Comparison of ENCODE assay signal across 9 cellular contexts in genomic region chr17:79005063-79005861, GRCh38. TPM values are rescaled to one million over a fixed set of nuclear protein-coding genes. Genes with fewer than 3 reads are reported as not detected.
DNase-seq lines count a peak whose midpoint lies in the region; ATAC-seq and TF ChIP-seq lines count a peak whose summit lies in the region.
"Had no signal": no experiment of that assay in that cellular context is flagged by ENCODE, and none has a peak within 500 bp of the region (broad histone marks: within the 10 kb centered on the region; RNA-seq: fewer than 3 reads in every experiment).

No MANE protein-coding gene starts in this region.

- no peaks in the 10 kb centered on the region for H3K9me3 ChIP-seq in PC-9 (ENCODE audit: insufficient read depth, low read depth)

- peaks cover 5% of the 10 kb centered on the region for H3K27me3 Mint-ChIP-seq in activated naive CD4-positive, alpha-beta T cell treated with anti-CD3 and anti-CD28 coated beads, Interleukin-2, amount 10 ng/mL, durations not matched to agents 7 days and 5 days
- no peaks in the 10 kb centered on the region for H3K27me3 Mint-ChIP-seq in type B pancreatic cell

- peaks cover 48% of the 10 kb centered on the region for H3K4me1 Mint-ChIP-seq in activated naive CD4-positive, alpha-beta T cell treated with anti-CD3 and anti-CD28 coated beads, Interleukin-2, amount 10 ng/mL, durations not matched to agents 7 days and 5 days
- H3K4me1 Mint-ChIP-seq in type B pancreatic cell (ENCODE audit: unreplicated experiment): peaks cover 18% of the 10 kb centered on the region

- H3K4me2 ChIP-seq in PC-9: peak overlapping the region; percentile 72

- H3K27me3 ChIP-seq in PC-9 (ENCODE audit: insufficient read depth, low read depth): no peaks in the 10 kb centered on the region

- BruUV-seq in PC-9 (replicated peaks; lab: Mats Ljungman, UMichigan): no TSS peak

- peaks cover 17% of the 10 kb centered on the region; the same call in 1 of the 2 replicates for H3F3A ChIP-seq in PC-9 (ENCODE audit: insufficient read depth, low read depth)

- peak; percentile 54 for DNase-seq in activated naive CD4-positive, alpha-beta T cell treated with anti-CD3 and anti-CD28 coated beads, Interleukin-2, amount 10 ng/mL, durations not matched to agents 7 days and 5 days
- no peak for DNase-seq in activated naive CD4-positive, alpha-beta T cell (lab: John Stamatoyannopoulos, UW)
- DNase-seq in PC-9 (peak; percentile 85 to 89), iPS-NIHi11 (ENCODE audit: low spot score) (peak; percentile 43), type B pancreatic cell (ENCODE audit: extremely low spot score, unreplicated experiment) (no peak), NK-92 (lab: John Stamatoyannopoulos, UW; ENCODE audit: unreplicated experiment) (no peak), GM19238 (ENCODE audit: insufficient read length, low spot score) (no peak)
- DNase-seq: KBM-7 had no signal

- no peak overlapping the region for H2AFZ ChIP-seq in PC-9

- peaks cover 8% of the 10 kb centered on the region; the same call in 1 of the 2 replicates for H3K36me3 ChIP-seq in PC-9 (ENCODE audit: low read depth)

- POLR2A ChIA-PET in PC-9 (lab: Charles Lee; ENCODE audit: unreplicated experiment): interaction anchor here (0.6 to 1.2 kb wide), 2 partner anchors 9 to 22 kb away, joined by 3 to 11 read pairs; no protein-coding TSS in a partner anchor

- H3K36me3 Mint-ChIP-seq in activated naive CD4-positive, alpha-beta T cell treated with anti-CD3 and anti-CD28 coated beads, Interleukin-2, amount 10 ng/mL, durations not matched to agents 7 days and 5 days: peaks cover 35% of the 10 kb centered on the region
- H3K36me3 Mint-ChIP-seq in type B pancreatic cell: peaks cover 7% of the 10 kb centered on the region

- H3K4me1 ChIP-seq in PC-9 (replicated peaks; ENCODE audit: insufficient read depth): peaks cover 40% of the 10 kb centered on the region

- intact Hi-C loops in PC-9 (cut with micrococcal nuclease; ENCODE audit: unreplicated experiment): loop anchor here (2.0 kb wide), 2 partner anchors 22 to 26 kb away; partner anchors contain the start of gene LGALS3BP

- H3K9me2 ChIP-seq in PC-9 (ENCODE audit: insufficient read depth): no peaks in the 10 kb centered on the region

- H4K20me1 ChIP-seq in PC-9 (ENCODE audit: insufficient read depth): peaks cover 4% of the 10 kb centered on the region; the same call in 1 of the 2 replicates

- TF ChIP-seq CTCF in PC-9 (conservative IDR thresholded peaks at IDR 0.05) (no peak), type B pancreatic cell (conservative IDR thresholded peaks at IDR 0.05) (no peak)

- CTCF ChIA-PET in activated naive CD4-positive, alpha-beta T cell treated with anti-CD3 and anti-CD28 coated beads, Interleukin-2, amount 10 ng/mL, durations not matched to agents 7 days and 5 days (lab: Charles Lee): interaction anchor here (0.5 to 1.1 kb wide), 2 partner anchors 12 to 395 kb away, joined by 3 read pairs; no protein-coding TSS in a partner anchor
- CTCF ChIA-PET in PC-9 (lab: Charles Lee): interaction anchor here (0.6 to 1.2 kb wide), 4 partner anchors 9 to 467 kb away, joined by 3 to 5 read pairs (median 4); no protein-coding TSS in a partner anchor

- peaks cover 75% of the 10 kb centered on the region for H3K79me2 ChIP-seq in PC-9 (ENCODE audit: low read depth)

- H3K27ac ChIP-seq in PC-9: peak overlapping the region; percentile 76

- H3K4me3 Mint-ChIP-seq in activated naive CD4-positive, alpha-beta T cell treated with anti-CD3 and anti-CD28 coated beads, Interleukin-2, amount 10 ng/mL, durations not matched to agents 7 days and 5 days: no peak overlapping the region
- peak overlapping the region; percentile 47 for H3K4me3 Mint-ChIP-seq in type B pancreatic cell

- peak overlapping the region; percentile 16; the same call in 1 of the 2 replicates for H3K4me3 ChIP-seq in PC-9

- ATAC-seq in GM19328 (IDR thresholded peaks at IDR 0.05; ENCODE audit: unreplicated experiment): no peak

- no peaks in the 10 kb centered on the region for H3K9me3 Mint-ChIP-seq in activated naive CD4-positive, alpha-beta T cell treated with anti-CD3 and anti-CD28 coated beads, Interleukin-2, amount 10 ng/mL, durations not matched to agents 7 days and 5 days
- no peaks in the 10 kb centered on the region for H3K9me3 Mint-ChIP-seq in type B pancreatic cell

- H3K27ac Mint-ChIP-seq in activated naive CD4-positive, alpha-beta T cell treated with anti-CD3 and anti-CD28 coated beads, Interleukin-2, amount 10 ng/mL, durations not matched to agents 7 days and 5 days: peak overlapping the region; percentile 84
- H3K27ac Mint-ChIP-seq in type B pancreatic cell: peak overlapping the region; percentile 78

RNA-seq across cellular contexts. Expression of gene CANT1, which starts 4.3 kb away (rescaled TPM):
- total RNA-seq in PC-9 (2021) (116 and 183 TPM in 2 replicates), type B pancreatic cell (ENCODE audit: low replicate concordance) (75.1 and 105 TPM in 2 replicates)

RNA-seq across cellular contexts. Expression of gene C1QTNF1, which starts 18.7 kb away (rescaled TPM):
- total RNA-seq in PC-9 (2021) (3.4 and 3.9 TPM in 2 replicates), type B pancreatic cell (ENCODE audit: low replicate concordance) (8.7 and 9.4 TPM in 2 replicates)

RNA-seq across cellular contexts. Expression of gene LGALS3BP, which starts 25.5 kb away (rescaled TPM):
- total RNA-seq in PC-9 (2021) (507 and 685 TPM in 2 replicates), type B pancreatic cell (ENCODE audit: low replicate concordance) (154 and 202 TPM in 2 replicates)

Comparison
In these comparisons a context has a peak if more than half of its experiments do, and no peak if none do; other contexts are left out.
1. DNase-seq: peak in activated naive CD4-positive, alpha-beta T cell treated with anti-CD3 and anti-CD28 coated beads, Interleukin-2, amount 10 ng/mL, durations not matched to agents 7 days and 5 days (single experiment), PC-9 (2 of 2) and iPS-NIHi11 (single experiment); none in activated naive CD4-positive, alpha-beta T cell (0 of 4), type B pancreatic cell (single experiment), NK-92 (single experiment) and GM19238 (single experiment).